ENCODE assay signal across 8 cellular contexts in genomic region chr11:83007909-83008580, GRCh38.
DNase-seq lines count a peak whose midpoint lies in the region; ATAC-seq, FAIRE-seq and TF ChIP-seq lines count a peak whose summit lies in the region.

No MANE protein-coding gene starts in this region.

- no peak for DNase-seq in GM12892 (ENCODE audit: insufficient read length)
- DNase-seq in SK-N-DZ (ENCODE audit: low spot score): peak; percentile 70
- DNase-seq in cardiac muscle cell (ENCODE audit: low read depth in 1 of 2, low spot score in 1 of 2): peak; percentile 56 to 59
- DNase-seq in pulmonary artery endothelial cell (ENCODE audit: low read depth, low spot score): peak; percentile 80
- no peak for DNase-seq in NK-92 treated with Interleukin-12 subunit alpha and Interleukin-12 subunit beta, amount 100 ng/mL, for 24 hours (lab: John Stamatoyannopoulos, UW)
- DNase-seq in effector CD4-positive, alpha-beta T cell: no peak
- no peak for DNase-seq in HK-2 (ENCODE audit: unreplicated experiment)

- no peaks in the 10 kb centered on the region for H3K36me3 ChIP-seq in cardiac muscle cell

- TF ChIP-seq POLR2A in GM12892 (IDR thresholded peaks at IDR 0.05; ENCODE audit: low read depth, low read length): no peak

- FAIRE-seq in GM12892 (lab: Jason Lieb, UNC): peak; percentile 82

- no peak for TF ChIP-seq CTCF in cardiac muscle cell (IDR thresholded peaks at IDR 0.05; ENCODE audit: low read depth, low read length)

- H3K4me3 ChIP-seq in cardiac muscle cell: no peak overlapping the region

- H3K27me3 ChIP-seq in cardiac muscle cell: no peaks in the 10 kb centered on the region

- H3K4me1 ChIP-seq in cardiac muscle cell (ENCODE audit: low read depth): peaks cover 25% of the 10 kb centered on the region

- no peaks in the 10 kb centered on the region for H3K9me3 ChIP-seq in cardiac muscle cell (ENCODE audit: low read depth)

- ATAC-seq in HG02763 (IDR thresholded peaks at IDR 0.05; ENCODE audit: unreplicated experiment): peak; percentile 38

- H3K27ac ChIP-seq in cardiac muscle cell: peak overlapping the region; percentile 78

Comparison
In these comparisons a context has a peak if more than half of its experiments do, and no peak if none do; other contexts are left out.
1. DNase-seq: peak in SK-N-DZ (single experiment), cardiac muscle cell (2 of 2) and pulmonary artery endothelial cell (single experiment); none in GM12892 (single experiment), NK-92 treated with Interleukin-12 subunit alpha and Interleukin-12 subunit beta, amount 100 ng/mL, for 24 hours (single experiment), effector CD4-positive, alpha-beta T cell (single experiment) and HK-2 (single experiment).